ENCODE assay signal across 17 cellular contexts in genomic region chr7:12207046-12207445, GRCh38. TPM values are rescaled to one million over a fixed set of nuclear protein-coding genes. Genes with fewer than 3 reads are reported as not detected.
DNase-seq lines count a peak whose midpoint lies in the region; ATAC-seq and TF ChIP-seq lines count a peak whose summit lies in the region.
"Had no signal": no experiment of that assay in that cellular context is flagged by ENCODE, and none has a peak within 500 bp of the region (broad histone marks: within the 10 kb centered on the region; RNA-seq: fewer than 3 reads in every experiment).

No MANE protein-coding gene starts in this region.

- H2AFZ ChIP-seq in osteoblast (ENCODE audit: low read length) = peak overlapping the region; percentile 52
- H2AFZ ChIP-seq: GM23248 had no signal

- H3K27ac ChIP-seq in body of pancreas (no peak overlapping the region), osteoblast (ENCODE audit: low read depth, low read length) (no peak overlapping the region)
- H3K27ac ChIP-seq: 22Rv1, GM23248 had no signal

- H3K79me2 ChIP-seq in osteoblast (ENCODE audit: insufficient read depth, low read length) = peaks cover 9% of the 10 kb centered on the region

- intact Hi-C loops in body of pancreas (cut with DNase I) (no loop called here), posterior cingulate gyrus (cut with DNase I) (no loop called here)

- no peaks in the 10 kb centered on the region for H4K20me1 ChIP-seq in osteoblast (ENCODE audit: insufficient read depth, low read length)

- WGBS in body of pancreas, 2 donors = 17 to 36% methylated on average over 2 of the region's 2 CpGs

- ATAC-seq in body of pancreas (no peak), HG02981 (IDR thresholded peaks at IDR 0.05; ENCODE audit: unreplicated experiment) (no peak)
- ATAC-seq: GM12878 had no signal

- H3K4me2 ChIP-seq in osteoblast (ENCODE audit: insufficient read depth, low read length) = no peak overlapping the region

- H3K27me3 ChIP-seq in body of pancreas (no peaks in the 10 kb centered on the region), osteoblast (ENCODE audit: insufficient read depth, low read length) (peaks cover 8% of the 10 kb centered on the region)
- H3K27me3 ChIP-seq: BE2C had no signal

- TF ChIP-seq POLR2A in body of pancreas (IDR thresholded peaks at IDR 0.05) = no peak

- no peaks in the 10 kb centered on the region for H3K9me3 ChIP-seq in body of pancreas
- no peaks in the 10 kb centered on the region for H3K9me3 ChIP-seq in osteoblast (ENCODE audit: low read depth, low read length)
- H3K9me3 ChIP-seq: BE2C had no signal

- peak; percentile 21 for DNase-seq in DMS 273 (lab: John Stamatoyannopoulos, UW; ENCODE audit: unreplicated experiment)
- DNase-seq in DMS 273 treated with DMSO at 0.1 percent for 48 hours (lab: John Stamatoyannopoulos, UW) = no peak
- peak; percentile 57 for DNase-seq in M059J (ENCODE audit: low read depth)
- DNase-seq in body of pancreas = peak in 3 of 4 donors; percentile 16 to 44 (median 33)
- no peak for DNase-seq in osteoblast (ENCODE audit: insufficient read length, low spot score, missing footprints)
- DNase-seq in posterior cingulate gyrus = no peak
- no peak for DNase-seq in DMS114 treated with DMSO at 0.1 percent for 48 hours (lab: John Stamatoyannopoulos, UW; ENCODE audit: unreplicated experiment)
- DNase-seq: BE2C; CD4-positive, alpha-beta T cell; DND-41; GDM1; GM23248; NCI-H187; NCI-H526 treated with DMSO at 0.1 percent for 48 hours had no signal

- H3K4me3 ChIP-seq in body of pancreas (no peak overlapping the region), osteoblast (ENCODE audit: insufficient read depth, low read length) (no peak overlapping the region)
- H3K4me3 ChIP-seq: GM12878, GM23248 had no signal

- peaks cover 3% of the 10 kb centered on the region for H3K4me1 ChIP-seq in body of pancreas
- H3K4me1 ChIP-seq in osteoblast (ENCODE audit: insufficient read depth, low read length) = peaks cover 3% of the 10 kb centered on the region
- H3K4me1 ChIP-seq: BE2C had no signal

- TF ChIP-seq CTCF in body of pancreas (IDR thresholded peaks at IDR 0.05) (no peak), osteoblast (IDR thresholded peaks at IDR 0.05; ENCODE audit: extremely low read depth, low read depth, low read length) (no peak)

- H3K36me3 ChIP-seq in body of pancreas (replicated peaks in 1 of 2; ENCODE audit: insufficient read depth in 1 of 2, low read depth in 2 of 2) (no peaks in the 10 kb centered on the region), osteoblast (ENCODE audit: insufficient read depth, low read length) (no peaks in the 10 kb centered on the region)
- H3K36me3 ChIP-seq: BE2C had no signal

RNA-seq across cellular contexts. Expression of gene TMEM106B, which starts 4.0 kb away (rescaled TPM):
- total RNA-seq in M059J (2014; rRNA removed; shearing (Covaris generic)) = 125 and 171 TPM in 2 replicates
- 10 to 100 TPM; 42.8 to 46.5 TPM for total RNA-seq in body of pancreas
- total RNA-seq in osteoblast = 61.9 and 73.1 TPM in 2 replicates

Comparison
In these comparisons a context has a peak if more than half of its experiments do, and no peak if none do; other contexts are left out.
1. DNase-seq: peak in DMS 273 (single experiment), M059J (single experiment) and body of pancreas (3 of 4); none in DMS 273 treated with DMSO at 0.1 percent for 48 hours (single experiment), osteoblast (single experiment), posterior cingulate gyrus (0 of 10) and DMS114 treated with DMSO at 0.1 percent for 48 hours (single experiment).